Comparison of ENCODE assay signal across 25 cellular contexts in genomic region chr9:123590499-123590898, GRCh38.
"Had no signal": no experiment of that assay in that cellular context is flagged by ENCODE, and none has a peak within 500 bp of the region (broad histone marks: within the 10 kb centered on the region; RNA-seq: fewer than 3 reads in every experiment).

No MANE protein-coding gene starts in this region.

- H3K4me3 ChIP-seq: gastrocnemius medialis, lower lobe of right lung, prostate gland, right atrium auricular region, smooth muscle cell, suprapubic skin, transverse colon, upper lobe of right lung, vagina had no signal

- H3K4me1 ChIP-seq: gastrocnemius medialis, lower lobe of right lung, prostate gland, right atrium auricular region, suprapubic skin, transverse colon, upper lobe of right lung, vagina had no signal

- H3K4me2 ChIP-seq: smooth muscle cell had no signal

- ATAC-seq: esophagus mucosa; gastrocnemius medialis; left ventricle myocardium superior; lower lobe of right lung; naive thymus-derived CD8-positive, alpha-beta T cell; sciatic nerve; stimulated activated naive CD8-positive, alpha-beta T cell treated with anti-CD3 and anti-CD28 coated beads, Interleukin-15, amount 100 ng/mL, for 72 hours; upper lobe of right lung had no signal

- H3K36me3 ChIP-seq: gastrocnemius medialis, lower lobe of right lung, prostate gland, right atrium auricular region, transverse colon, upper lobe of right lung, vagina had no signal

- DNase-seq: effector CD8-positive, alpha-beta T cell; foreskin fibroblast; gastrocnemius medialis; left ventricle myocardium superior; lower lobe of right lung; naive thymus-derived CD8-positive, alpha-beta T cell; nephron progenitor cell; nucleus accumbens; stimulated activated CD4-positive, alpha-beta T cell treated with anti-CD3 and anti-CD28 coated beads, Interleukin-12 subunit alpha, Interleukin-12 subunit beta, amount 100 ng/mL, for 4 hours; stimulated activated CD4-positive, alpha-beta T cell treated with anti-CD3 and anti-CD28 coated beads, Interleukin-1b, Interleukin-23, amount 100 ng/mL, for 48 hours; stimulated activated CD4-positive, alpha-beta T cell treated with anti-CD3 and anti-CD28 coated beads, Interleukin-4, amount 100 ng/mL, for 1 hour; stimulated activated CD8-positive, alpha-beta memory T cell treated with anti-CD3 and anti-CD28 coated beads, Interleukin-4, amount 100 ng/mL, for 48 hours; stimulated activated naive CD4-positive, alpha-beta T cell; stimulated activated naive CD8-positive, alpha-beta T cell treated with anti-CD3 and anti-CD28 coated beads, Interleukin-15, amount 100 ng/mL, for 72 hours; transverse colon; upper lobe of right lung had no signal

- H3K9me3 ChIP-seq: gastrocnemius medialis, lower lobe of right lung, prostate gland, transverse colon, upper lobe of right lung, vagina had no signal

- H3K27ac ChIP-seq: epithelial cell of prostate, gastrocnemius medialis, lower lobe of right lung, prostate gland, right atrium auricular region, suprapubic skin, transverse colon, upper lobe of right lung, vagina had no signal

- FAIRE-seq: keratinocyte had no signal

- H3K27me3 ChIP-seq: gastrocnemius medialis, right atrium auricular region, suprapubic skin, transverse colon, upper lobe of right lung, vagina had no signal
